ENCODE assay signal across 1 cellular context in the genomic region with DNA sequence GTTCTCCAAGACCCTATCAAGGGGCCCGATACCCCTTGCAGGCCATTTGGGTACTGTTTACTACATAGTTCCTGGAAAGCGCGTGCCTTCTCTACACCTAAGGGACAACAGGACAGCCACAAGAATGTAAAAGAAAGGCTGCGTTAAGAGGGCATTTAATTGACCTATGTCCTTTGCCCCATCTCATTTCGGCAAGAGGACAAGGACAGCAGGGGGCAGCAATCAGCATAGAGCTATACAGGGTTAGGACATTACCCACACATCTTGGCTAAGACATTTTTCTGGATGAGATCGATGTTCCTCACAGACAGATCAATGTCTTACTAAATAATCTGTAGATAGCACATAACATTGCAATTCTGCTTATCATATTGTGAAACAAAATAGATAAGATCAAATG.
TF ChIP-seq lines count a peak whose summit lies in the region.

No MANE protein-coding gene starts in this region.

TF ChIP-seq in SK-N-SH treated with all-trans-retinoic acid at 6 μM for 48 hours, 23 proteins besides CTCF, POLR2A, EP300 and RAD21 (continued from another document):
- TF ChIP-seq RARB (CRISPR knock-in tag; IDR thresholded peaks at IDR 0.05), result no peak
- no peak for TF ChIP-seq ESRRG (CRISPR knock-in tag; IDR thresholded peaks at IDR 0.05)
- TF ChIP-seq, protein P1, sequence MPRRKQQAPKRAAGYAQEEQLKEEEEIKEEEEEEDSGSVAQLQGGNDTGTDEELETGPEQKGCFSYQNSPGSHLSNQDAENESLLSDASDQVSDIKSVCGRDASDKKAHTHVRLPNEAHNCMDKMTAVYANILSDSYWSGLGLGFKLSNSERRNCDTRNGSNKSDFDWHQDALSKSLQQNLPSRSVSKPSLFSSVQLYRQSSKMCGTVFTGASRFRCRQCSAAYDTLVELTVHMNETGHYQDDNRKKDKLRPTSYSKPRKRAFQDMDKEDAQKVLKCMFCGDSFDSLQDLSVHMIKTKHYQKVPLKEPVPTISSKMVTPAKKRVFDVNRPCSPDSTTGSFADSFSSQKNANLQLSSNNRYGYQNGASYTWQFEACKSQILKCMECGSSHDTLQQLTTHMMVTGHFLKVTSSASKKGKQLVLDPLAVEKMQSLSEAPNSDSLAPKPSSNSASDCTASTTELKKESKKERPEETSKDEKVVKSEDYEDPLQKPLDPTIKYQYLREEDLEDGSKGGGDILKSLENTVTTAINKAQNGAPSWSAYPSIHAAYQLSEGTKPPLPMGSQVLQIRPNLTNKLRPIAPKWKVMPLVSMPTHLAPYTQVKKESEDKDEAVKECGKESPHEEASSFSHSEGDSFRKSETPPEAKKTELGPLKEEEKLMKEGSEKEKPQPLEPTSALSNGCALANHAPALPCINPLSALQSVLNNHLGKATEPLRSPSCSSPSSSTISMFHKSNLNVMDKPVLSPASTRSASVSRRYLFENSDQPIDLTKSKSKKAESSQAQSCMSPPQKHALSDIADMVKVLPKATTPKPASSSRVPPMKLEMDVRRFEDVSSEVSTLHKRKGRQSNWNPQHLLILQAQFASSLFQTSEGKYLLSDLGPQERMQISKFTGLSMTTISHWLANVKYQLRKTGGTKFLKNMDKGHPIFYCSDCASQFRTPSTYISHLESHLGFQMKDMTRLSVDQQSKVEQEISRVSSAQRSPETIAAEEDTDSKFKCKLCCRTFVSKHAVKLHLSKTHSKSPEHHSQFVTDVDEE (CRISPR knock-in tag; IDR thresholded peaks at IDR 0.05), result no peak
- no peak for TF ChIP-seq BACH2 (CRISPR knock-in tag; IDR thresholded peaks at IDR 0.05; ENCODE audit: borderline replicate concordance)
- no peak for TF ChIP-seq ZFP3 (CRISPR knock-in tag; IDR thresholded peaks at IDR 0.05)
- TF ChIP-seq ISL1 (CRISPR knock-in tag; IDR thresholded peaks at IDR 0.05), result no peak
- TF ChIP-seq ZNF70 (CRISPR knock-in tag; IDR thresholded peaks at IDR 0.05), result no peak
- TF ChIP-seq ZNF8 (CRISPR knock-in tag; IDR thresholded peaks at IDR 0.05), result no peak
- no peak for TF ChIP-seq CSDC2 (CRISPR knock-in tag; IDR thresholded peaks at IDR 0.05)
- no peak for TF ChIP-seq ARNTL (CRISPR knock-in tag; IDR thresholded peaks at IDR 0.05; ENCODE audit: borderline replicate concordance, low read depth)
- no peak for TF ChIP-seq TCF4 (CRISPR knock-in tag; IDR thresholded peaks at IDR 0.05; ENCODE audit: borderline replicate concordance)
